ENCODE assay signal across 30 cellular contexts in genomic region chr18:60692277-60692676, GRCh38.
"Had no signal": no experiment of that assay in that cellular context is flagged by ENCODE, and none has a peak within 500 bp of the region (broad histone marks: within the 10 kb centered on the region; RNA-seq: fewer than 3 reads in every experiment).

No MANE protein-coding gene starts in this region.

- H3K9ac ChIP-seq: KMS-11 had no signal

- H3K4me3 ChIP-seq: PC-9, SJCRH30, SK-N-MC had no signal

- DNase-seq: Karpas-422, KBM-7, MM.1S, MV-4-11, NCI-H1092, NCI-H1105, NCI-H1417 treated with DMSO at 0.1 percent for 48 hours, NCI-H1436 treated with DMSO at 0.1 percent for 48 hours, NCI-H1694 treated with DMSO at 0.1 percent for 48 hours, NCI-H187 treated with DMSO at 0.1 percent for 48 hours, NCI-H2029, NCI-H2081, NCI-H2171 treated with DMSO at 0.1 percent for 48 hours, NCI-H2227 treated with DMSO at 0.1 percent for 48 hours, NCI-H446, NCI-H510A treated with DMSO at 0.1 percent for 48 hours, NCI-H524 treated with DMSO at 0.1 percent for 48 hours, NCI-H526 treated with DMSO at 0.1 percent for 48 hours, NCI-H748 treated with DMSO at 0.1 percent for 48 hours, NCI-H82, PC-9, SHP77, SIG-M5, SJCRH30, SW 1271 had no signal

- H3K9me3 ChIP-seq: SJCRH30 had no signal

- ATAC-seq: Panc1, Right ventricle myocardium inferior had no signal

- H3K27me3 ChIP-seq: SJCRH30 had no signal

- H3K36me3 ChIP-seq: SJCRH30 had no signal

- H3K27ac ChIP-seq: KMS-11, PC-9, RWPE1, SJCRH30, SK-N-MC had no signal

- H2AFZ ChIP-seq: PC-9 had no signal

- H3K4me2 ChIP-seq: KMS-11, PC-9 had no signal

- H3K4me1 ChIP-seq: SJCRH30 had no signal
